Comparison of ENCODE assay signal across 38 cellular contexts in the genomic region with DNA sequence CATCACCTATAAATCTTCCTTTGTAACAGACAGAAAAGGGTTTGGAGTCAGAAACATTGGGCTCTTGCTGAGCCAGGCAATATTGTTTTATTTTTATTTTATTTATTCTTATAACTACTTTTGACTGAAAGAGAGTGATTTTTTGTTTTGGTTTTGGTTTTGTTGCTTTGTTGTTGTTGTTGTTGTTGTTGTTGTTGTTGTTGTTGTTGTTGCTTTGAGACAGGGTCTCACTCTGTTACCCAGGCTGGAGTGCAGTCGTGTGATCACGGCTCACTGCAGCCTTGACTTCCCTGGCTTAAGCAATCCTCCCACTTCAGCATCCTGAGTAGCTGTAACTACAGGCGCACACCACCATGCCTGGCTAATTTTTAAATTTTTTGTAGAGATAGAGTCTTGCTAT. TPM values are rescaled to one million over a fixed set of nuclear protein-coding genes. Genes with fewer than 3 reads are reported as not detected.
"Had no signal": no experiment of that assay in that cellular context is flagged by ENCODE, and none has a peak within 500 bp of the region (broad histone marks: within the 10 kb centered on the region; RNA-seq: fewer than 3 reads in every experiment).

No MANE protein-coding gene starts in this region.

- DNase-seq: Karpas-422, Kasumi-1, MG63, MM.1S, MV-4-11, NCI-H1048, NCI-H1092, NCI-H1092 treated with DMSO at 0.1 percent for 48 hours, NCI-H1105, NCI-H1105 treated with DMSO at 0.1 percent for 48 hours, NCI-H1417, NCI-H1417 treated with DMSO at 0.1 percent for 48 hours, NCI-H1436, NCI-H1436 treated with DMSO at 0.1 percent for 48 hours, NCI-H146, NCI-H1694, NCI-H1694 treated with DMSO at 0.1 percent for 48 hours, NCI-H187, NCI-H187 treated with DMSO at 0.1 percent for 48 hours, NCI-H1930, NCI-H2029, NCI-H2029 treated with DMSO at 0.1 percent for 48 hours, NCI-H2081, NCI-H2081 treated with DMSO at 0.1 percent for 48 hours, NCI-H2107, NCI-H2171, NCI-H2171 treated with DMSO at 0.1 percent for 48 hours, NCI-H2227 treated with DMSO at 0.1 percent for 48 hours, NCI-H226, NCI-H345, NCI-H446, NCI-H446 treated with DMSO at 0.1 percent for 48 hours, NCI-H510A, NCI-H510A treated with DMSO at 0.1 percent for 48 hours, NCI-H524 had no signal

- H3K4me3 ChIP-seq: MG63 had no signal

- H3K27me3 ChIP-seq: MG63 had no signal

- H3K9me3 ChIP-seq: MG63 had no signal

- H3K36me3 ChIP-seq: MG63 had no signal

RNA-seq across cellular contexts. Expression of a gene that starts 15.0 kb away (rescaled TPM):
- total RNA-seq: M059J, MCF 10A, NCI-H460 had no signal

RNA-seq across cellular contexts. Expression of a gene that starts 43.1 kb away (rescaled TPM):
- total RNA-seq: MCF 10A had no signal
